23 cellular contexts compared by ENCODE assay signal in the genomic region with DNA sequence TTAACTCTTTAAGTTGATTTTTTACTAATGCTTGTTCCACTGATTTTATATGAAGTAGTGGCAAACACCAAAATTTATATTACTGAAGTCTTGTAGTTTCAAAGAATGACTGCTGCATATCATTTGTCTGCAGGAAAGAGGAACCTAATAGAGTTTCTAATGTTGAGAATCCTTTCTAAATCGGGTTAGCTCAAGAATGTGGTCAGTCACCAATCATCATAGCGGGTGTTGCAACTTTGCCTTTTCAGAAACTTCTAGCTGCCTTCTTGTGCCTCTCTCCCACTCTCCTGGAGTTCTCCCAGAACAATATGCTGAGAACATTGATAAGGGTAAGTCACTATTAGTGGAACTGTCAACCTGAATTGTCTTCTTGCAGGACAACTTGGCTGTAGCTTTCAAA.
DNase-seq lines count a peak whose midpoint lies in the region; ATAC-seq, FAIRE-seq and TF ChIP-seq lines count a peak whose summit lies in the region.
"Had no signal": no experiment of that assay in that cellular context is flagged by ENCODE, and none has a peak within 500 bp of the region (broad histone marks: within the 10 kb centered on the region; RNA-seq: fewer than 3 reads in every experiment).

No MANE protein-coding gene starts in this region.

- H3K27ac Mint-ChIP-seq in naive B cell: peak overlapping the region in 1 of 6 donors; percentile 4
- H3K27ac Mint-ChIP-seq: activated naive CD8-positive, alpha-beta T cell treated with anti-CD3 and anti-CD28 coated beads, Interleukin-2, amount 10 ng/mL, durations not matched to agents 7 days and 5 days had no signal

- CTCF ChIA-PET in HEK293T (lab: Yijun Ruan, JAX): interaction anchor here (0.6 kb wide), 1 partner anchor 11 kb away, joined by 3 read pairs; no protein-coding TSS in a partner anchor

- no peak for ATAC-seq in naive B cell (ENCODE audit: low read depth in 2 of 2)
- ATAC-seq in activated T-cell treated with anti-CD3 and anti-CD28 coated beads, Interleukin-2, amount 50 U/mL, for 4 hours: no peak
- ATAC-seq: heart right ventricle, PC-3, right cardiac atrium, SK-N-SH treated with all-trans-retinoic acid at 6 μM for 48 hours had no signal

- no peak for TF ChIP-seq POLR2A in GM12891 (IDR thresholded peaks at IDR 0.05; ENCODE audit: low read depth, low read length)

- POLR2A ChIA-PET in HEK293T (lab: Yijun Ruan, JAX): no interaction called here

- no peak for FAIRE-seq in GM12891 (lab: Jason Lieb, UNC)
- FAIRE-seq: GM18507, GM19239, keratinocyte had no signal

- TF ChIP-seq CTCF in HL-60 (IDR thresholded peaks at IDR 0.05; ENCODE audit: insufficient read depth, low read length): no peak

- H3K27me3 Mint-ChIP-seq in naive B cell: no peaks in the 10 kb centered on the region
- no peaks in the 10 kb centered on the region for H3K27me3 Mint-ChIP-seq in activated T-cell treated with anti-CD3 and anti-CD28 coated beads, Interleukin-2, amount 50 U/mL, for 4 hours (ENCODE audit: low read depth)
- H3K27me3 Mint-ChIP-seq: activated naive CD8-positive, alpha-beta T cell treated with anti-CD3 and anti-CD28 coated beads, Interleukin-2, amount 10 ng/mL, durations not matched to agents 7 days and 5 days had no signal

- H3K27ac ChIP-seq in HL-60 (replicated peaks): peak overlapping the region; percentile 89
- H3K27ac ChIP-seq: dorsolateral prefrontal cortex, esophagus muscularis mucosa, heart right ventricle, vagina had no signal

- H3K27me3 ChIP-seq in HL-60 (ENCODE audit: insufficient read depth, poor library complexity, severe bottlenecking): no peaks in the 10 kb centered on the region
- H3K27me3 ChIP-seq: dorsolateral prefrontal cortex, esophagus muscularis mucosa, heart right ventricle, vagina had no signal

- peak overlapping the region; percentile 27 for H3K4me3 ChIP-seq in HL-60 (replicated peaks; ENCODE audit: insufficient read depth, low read length)
- H3K4me3 ChIP-seq: dorsolateral prefrontal cortex, esophagus muscularis mucosa, vagina had no signal

- peak overlapping the region in 7 of 8 donors; percentile 13 to 82 (median 37) for H3K4me3 Mint-ChIP-seq in naive B cell
- no peak overlapping the region for H3K4me3 Mint-ChIP-seq in activated T-cell treated with anti-CD3 and anti-CD28 coated beads, Interleukin-2, amount 50 U/mL, for 4 hours
- H3K4me3 Mint-ChIP-seq: activated naive CD8-positive, alpha-beta T cell treated with anti-CD3 and anti-CD28 coated beads, Interleukin-2, amount 10 ng/mL, durations not matched to agents 7 days and 5 days had no signal

- H3K9me3 Mint-ChIP-seq in naive B cell: peaks cover 0 to 10% (median 1%) of the 10 kb centered on the region in 7 donors
- peaks cover 11% of the 10 kb centered on the region for H3K9me3 Mint-ChIP-seq in activated T-cell treated with anti-CD3 and anti-CD28 coated beads, Interleukin-2, amount 50 U/mL, for 4 hours

- peaks cover 0 to 15% (median 13%) of the 10 kb centered on the region in 3 donors for H3K4me1 Mint-ChIP-seq in naive B cell
- H3K4me1 Mint-ChIP-seq in activated T-cell treated with anti-CD3 and anti-CD28 coated beads, Interleukin-2, amount 50 U/mL, for 4 hours (ENCODE audit: low read depth): no peaks in the 10 kb centered on the region
- H3K4me1 Mint-ChIP-seq: activated naive CD8-positive, alpha-beta T cell treated with anti-CD3 and anti-CD28 coated beads, Interleukin-2, amount 10 ng/mL, durations not matched to agents 7 days and 5 days had no signal

- DNase-seq in GM12891 (ENCODE audit: insufficient read length, low spot score) (peak; percentile 2), HL-60 (ENCODE audit: low read depth in 1 of 2, low spot score in 1 of 2) (peak; percentile 75 to 82), RPMI7951 (ENCODE audit: low read depth) (peak; percentile 1), naive B cell (no peak), DMS79 (lab: John Stamatoyannopoulos, UW) (no peak), HEK293T (ENCODE audit: extremely low spot score) (no peak), NCI-H226 (no peak)
- DNase-seq in activated T-cell treated with anti-CD3 and anti-CD28 coated beads, Interleukin-2, amount 50 U/mL, for 4 hours: no peak
- DNase-seq: activated CD4-positive, alpha-beta T cell treated with anti-CD3 and anti-CD28 coated beads, Interleukin-2, amount 50 U/mL, for 48 hours; activated naive CD8-positive, alpha-beta T cell treated with anti-CD3 and anti-CD28 coated beads, Interleukin-2, amount 10 ng/mL, durations not matched to agents 7 days and 5 days; dorsolateral prefrontal cortex; GDM1; heart right ventricle; NCI-H1694; nucleus accumbens; PC-3; right cardiac atrium had no signal

- no peaks in the 10 kb centered on the region for H3K36me3 Mint-ChIP-seq in naive B cell
- no peaks in the 10 kb centered on the region for H3K36me3 Mint-ChIP-seq in activated T-cell treated with anti-CD3 and anti-CD28 coated beads, Interleukin-2, amount 50 U/mL, for 4 hours (ENCODE audit: insufficient read depth)
- H3K36me3 Mint-ChIP-seq: activated naive CD8-positive, alpha-beta T cell treated with anti-CD3 and anti-CD28 coated beads, Interleukin-2, amount 10 ng/mL, durations not matched to agents 7 days and 5 days had no signal

TF ChIP-seq in GM12891, 5 proteins besides CTCF, POLR2A, EP300 and RAD21:
- no peak for TF ChIP-seq POU2F2 (IDR thresholded peaks at IDR 0.05; ENCODE audit: low read depth, low read length)
- no peak for TF ChIP-seq POLR2AphosphoS5 (IDR thresholded peaks at IDR 0.05; ENCODE audit: low read depth, low read length)
- no peak for TF ChIP-seq TAF1 (IDR thresholded peaks at IDR 0.05; ENCODE audit: low read depth, low read length)
- TF ChIP-seq PAX5 (IDR thresholded peaks at IDR 0.05; ENCODE audit: insufficient read depth, low read length, severe bottlenecking): no peak
- no peak for TF ChIP-seq SPI1 (IDR thresholded peaks at IDR 0.05; ENCODE audit: low read depth, low read length)
TF ChIP-seq in GM12891: peak in this region for 0.

TF ChIP-seq in HEK293T, 16 proteins besides CTCF, POLR2A, EP300 and RAD21:
- TF ChIP-seq ELF4 (IDR thresholded peaks at IDR 0.05) (no peak), L3MBTL2 (conservative IDR thresholded peaks at IDR 0.05) (no peak)

Comparison
In these comparisons a context has a peak if more than half of its experiments do, and no peak if none do; other contexts are left out.
1. DNase-seq: peak in GM12891 (single experiment), HL-60 (2 of 2) and RPMI7951 (single experiment); none in naive B cell (single experiment), DMS79 (single experiment), activated T-cell treated with anti-CD3 and anti-CD28 coated beads, Interleukin-2, amount 50 U/mL, for 4 hours (single experiment), HEK293T (single experiment) and NCI-H226 (single experiment).